Comparison of ENCODE assay signal across 32 cellular contexts in genomic region chr9:86329649-86330048, GRCh38. TPM values are rescaled to one million over a fixed set of nuclear protein-coding genes. Genes with fewer than 3 reads are reported as not detected.
DNase-seq lines count a peak whose midpoint lies in the region; ATAC-seq, FAIRE-seq and TF ChIP-seq lines count a peak whose summit lies in the region.
"Had no signal": no experiment of that assay in that cellular context is flagged by ENCODE, and none has a peak within 500 bp of the region (broad histone marks: within the 10 kb centered on the region; RNA-seq: fewer than 3 reads in every experiment).

No MANE protein-coding gene starts in this region.

- H3K4me2 ChIP-seq in astrocyte (ENCODE audit: low read length): no peak overlapping the region

- WGBS in testis, 2 donors: 100% methylated on average over 1 of the region's 1 CpG

- H3K4me3 ChIP-seq in astrocyte (ENCODE audit: insufficient read depth, low read depth, low read length) (no peak overlapping the region), testis (no peak overlapping the region)
- H3K4me3 ChIP-seq: dorsolateral prefrontal cortex, GM23248, heart left ventricle, suprapubic skin had no signal

- no peak overlapping the region for H3K27ac ChIP-seq in astrocyte (ENCODE audit: low read depth, low read length)
- H3K27ac ChIP-seq in testis: no peak overlapping the region
- H3K27ac ChIP-seq: GM23248, heart left ventricle, RWPE1, suprapubic skin had no signal

- H3K27ac Mint-ChIP-seq in activated CD4-positive, alpha-beta memory T cell treated with anti-CD3 and anti-CD28 coated beads for 36 hours: peak overlapping the region; percentile 40
- H3K27ac Mint-ChIP-seq in activated CD4-positive, alpha-beta memory T cell treated with anti-CD3 and anti-CD28 coated beads, Interleukin-2, amount 10 ng/mL, durations not matched to agents 7 days and 5 days: no peak overlapping the region
- H3K27ac Mint-ChIP-seq in HFFc6 (peak overlapping the region; percentile 8), astrocyte (ENCODE audit: unreplicated experiment) (no peak overlapping the region), memory B cell (peak overlapping the region; percentile 79), CD14-positive monocyte (peak overlapping the region in 2 of 7 donors; percentile 72 to 85)
- H3K27ac Mint-ChIP-seq: activated CD4-positive, alpha-beta T cell treated with anti-CD3 and anti-CD28 coated beads, Interleukin-2, amount 10 ng/mL, durations not matched to agents 24 days and 14 days; IgD-negative memory B cell had no signal

- no peak for DNase-seq in activated CD4-positive, alpha-beta memory T cell treated with anti-CD3 and anti-CD28 coated beads for 36 hours
- no peak for DNase-seq in activated CD4-positive, alpha-beta memory T cell treated with anti-CD3 and anti-CD28 coated beads, Interleukin-2, amount 10 ng/mL, durations not matched to agents 7 days and 5 days
- DNase-seq in HFFc6 (no peak), astrocyte (ENCODE audit: low read depth) (peak; percentile 45), memory B cell (ENCODE audit: low spot score in 2 of 2) (no peak), CD14-positive monocyte (ENCODE audit: low spot score) (no peak), urothelium cell line (ENCODE audit: low spot score) (no peak), testis (no peak)
- DNase-seq: activated CD4-positive, alpha-beta T cell treated with anti-CD3 and anti-CD28 coated beads, Interleukin-2, amount 10 ng/mL, durations not matched to agents 24 days and 14 days; activated CD8-positive, alpha-beta memory T cell treated with anti-CD3 and anti-CD28 coated beads, Interleukin-2, amount 50 U/mL, for 48 hours; activated gamma-delta T cell treated with Interleukin-2 at 50 U/mL for 16 hours; amygdala; central memory CD4-positive, alpha-beta T cell; DMS79; dorsolateral prefrontal cortex; GF-D8; GM23248; heart left ventricle; left cardiac atrium; mesenchymal stem cell; NCI-H1105 treated with DMSO at 0.1 percent for 48 hours; NCI-H2029 treated with DMSO at 0.1 percent for 48 hours; NCI-H82; occipital lobe; small intestine; stimulated activated CD4-positive, alpha-beta T cell treated with anti-CD3 and anti-CD28 coated beads, Interleukin-1b, Interleukin-23, amount 100 ng/mL, for 48 hours; T-helper 2 cell had no signal

- no peaks in the 10 kb centered on the region for H4K20me1 ChIP-seq in astrocyte (ENCODE audit: insufficient read depth, low read length)

- intact Hi-C loops in activated CD4-positive, alpha-beta memory T cell treated with anti-CD3 and anti-CD28 coated beads for 36 hours (cut with micrococcal nuclease): no loop called here
- intact Hi-C loops in CD14-positive monocyte (cut with micrococcal nuclease): loop anchor here in 1 of 2 donors (10.0 kb wide), 1 partner anchor 45 kb away; the partner anchor contains the start of gene ISCA1
- intact Hi-C loops in testis (cut with DNase I; ENCODE audit: low total_unique reads): no loop called here

- H3K27me3 ChIP-seq in astrocyte (ENCODE audit: insufficient read depth, low read length) (no peaks in the 10 kb centered on the region), testis (no peaks in the 10 kb centered on the region)
- H3K27me3 ChIP-seq: dorsolateral prefrontal cortex, heart left ventricle, suprapubic skin had no signal

- H3K9ac ChIP-seq in astrocyte (ENCODE audit: low read length): no peak overlapping the region
- H3K9ac ChIP-seq: GM23248 had no signal

- H3K36me3 Mint-ChIP-seq in activated CD4-positive, alpha-beta memory T cell treated with anti-CD3 and anti-CD28 coated beads for 36 hours: peaks cover 67% of the 10 kb centered on the region
- peaks cover 80% of the 10 kb centered on the region for H3K36me3 Mint-ChIP-seq in activated CD4-positive, alpha-beta memory T cell treated with anti-CD3 and anti-CD28 coated beads, Interleukin-2, amount 10 ng/mL, durations not matched to agents 7 days and 5 days (ENCODE audit: low read depth)
- H3K36me3 Mint-ChIP-seq in HFFc6 (ENCODE audit: low read depth): peaks cover 60% of the 10 kb centered on the region
- peaks cover 15% of the 10 kb centered on the region for H3K36me3 Mint-ChIP-seq in astrocyte (ENCODE audit: low read depth, unreplicated experiment)
- peaks cover 33% of the 10 kb centered on the region for H3K36me3 Mint-ChIP-seq in memory B cell
- peaks cover 84 to 93% of the 10 kb centered on the region in 2 donors for H3K36me3 Mint-ChIP-seq in CD14-positive monocyte

- H3K4me1 ChIP-seq in astrocyte (ENCODE audit: insufficient read depth, low read length): no peaks in the 10 kb centered on the region
- H3K4me1 ChIP-seq in testis: no peaks in the 10 kb centered on the region
- H3K4me1 ChIP-seq: heart left ventricle, suprapubic skin had no signal

- no peak for TF ChIP-seq POLR2A in testis (IDR thresholded peaks at IDR 0.05)

- FAIRE-seq in astrocyte (lab: Jason Lieb, UNC) (no peak), urothelium cell line (lab: Jason Lieb, UNC) (no peak)
- FAIRE-seq: A204.1, GM18507, small intestine had no signal

- H3K4me3 Mint-ChIP-seq in activated CD4-positive, alpha-beta memory T cell treated with anti-CD3 and anti-CD28 coated beads for 36 hours: no peak overlapping the region
- no peak overlapping the region for H3K4me3 Mint-ChIP-seq in activated CD4-positive, alpha-beta memory T cell treated with anti-CD3 and anti-CD28 coated beads, Interleukin-2, amount 10 ng/mL, durations not matched to agents 7 days and 5 days
- H3K4me3 Mint-ChIP-seq in HFFc6 (no peak overlapping the region), astrocyte (ENCODE audit: unreplicated experiment) (no peak overlapping the region), memory B cell (no peak overlapping the region), CD14-positive monocyte (no peak overlapping the region)
- H3K4me3 Mint-ChIP-seq: activated CD4-positive, alpha-beta T cell treated with anti-CD3 and anti-CD28 coated beads, Interleukin-2, amount 10 ng/mL, durations not matched to agents 24 days and 14 days; IgD-negative memory B cell had no signal

- POLR2A ChIA-PET in activated CD4-positive, alpha-beta memory T cell treated with anti-CD3 and anti-CD28 coated beads for 36 hours (lab: Charles Lee): no interaction called here
- POLR2A ChIA-PET in activated CD4-positive, alpha-beta memory T cell treated with anti-CD3 and anti-CD28 coated beads, Interleukin-2, amount 10 ng/mL, durations not matched to agents 7 days and 5 days (lab: Charles Lee): interaction anchor here (0.6 to 1.3 kb wide), 2 partner anchors 8 to 24 kb away, joined by 3 to 4 read pairs; no protein-coding TSS in a partner anchor

- H2AFZ ChIP-seq in astrocyte (ENCODE audit: low read depth, low read length): no peak overlapping the region
- H2AFZ ChIP-seq: GM23248 had no signal

- H3K36me3 ChIP-seq in astrocyte (ENCODE audit: insufficient read depth, low read length): peaks cover 30% of the 10 kb centered on the region
- no peaks in the 10 kb centered on the region for H3K36me3 ChIP-seq in testis (ENCODE audit: low read depth, missing control alignments)

- peaks cover 13% of the 10 kb centered on the region for H3K4me1 Mint-ChIP-seq in activated CD4-positive, alpha-beta memory T cell treated with anti-CD3 and anti-CD28 coated beads for 36 hours (ENCODE audit: low read depth)
- H3K4me1 Mint-ChIP-seq in activated CD4-positive, alpha-beta memory T cell treated with anti-CD3 and anti-CD28 coated beads, Interleukin-2, amount 10 ng/mL, durations not matched to agents 7 days and 5 days: peaks cover 15% of the 10 kb centered on the region
- H3K4me1 Mint-ChIP-seq in HFFc6 (ENCODE audit: low read depth) (peaks cover 14% of the 10 kb centered on the region), astrocyte (ENCODE audit: low read depth, unreplicated experiment) (peaks cover 4% of the 10 kb centered on the region), memory B cell (no peaks in the 10 kb centered on the region), CD14-positive monocyte (no peaks in the 10 kb centered on the region)

- no peaks in the 10 kb centered on the region for H3K9me3 ChIP-seq in astrocyte (ENCODE audit: insufficient read depth, low read depth, low read length)
- H3K9me3 ChIP-seq in testis: no peaks in the 10 kb centered on the region
- H3K9me3 ChIP-seq: heart left ventricle, suprapubic skin had no signal

- CTCF ChIA-PET in activated CD4-positive, alpha-beta memory T cell treated with anti-CD3 and anti-CD28 coated beads for 36 hours (lab: Charles Lee): interaction anchor here (0.7 kb wide), 1 partner anchor 13 kb away, joined by 5 read pairs; no protein-coding TSS in a partner anchor
- CTCF ChIA-PET in activated CD4-positive, alpha-beta memory T cell treated with anti-CD3 and anti-CD28 coated beads, Interleukin-2, amount 10 ng/mL, durations not matched to agents 7 days and 5 days (lab: Charles Lee): no interaction called here

- no peaks in the 10 kb centered on the region for H3K27me3 Mint-ChIP-seq in activated CD4-positive, alpha-beta memory T cell treated with anti-CD3 and anti-CD28 coated beads for 36 hours
- H3K27me3 Mint-ChIP-seq in activated CD4-positive, alpha-beta memory T cell treated with anti-CD3 and anti-CD28 coated beads, Interleukin-2, amount 10 ng/mL, durations not matched to agents 7 days and 5 days: no peaks in the 10 kb centered on the region
- H3K27me3 Mint-ChIP-seq in HFFc6 (ENCODE audit: insufficient read depth) (no peaks in the 10 kb centered on the region), astrocyte (ENCODE audit: low read depth, unreplicated experiment) (no peaks in the 10 kb centered on the region), memory B cell (no peaks in the 10 kb centered on the region), CD14-positive monocyte (ENCODE audit: low read depth in 3 of 3) (no peaks in the 10 kb centered on the region)
- H3K27me3 Mint-ChIP-seq: activated CD4-positive, alpha-beta T cell treated with anti-CD3 and anti-CD28 coated beads, Interleukin-2, amount 10 ng/mL, durations not matched to agents 24 days and 14 days; IgD-negative memory B cell had no signal

- TF ChIP-seq CTCF in HFFc6 (IDR thresholded peaks at IDR 0.05) (no peak), astrocyte (IDR thresholded peaks at IDR 0.05; ENCODE audit: insufficient read depth, low read depth, low read length) (no peak), CD14-positive monocyte (IDR thresholded peaks at IDR 0.05) (no peak), testis (IDR thresholded peaks at IDR 0.05) (no peak)

- no peaks in the 10 kb centered on the region for H3K79me2 ChIP-seq in astrocyte (ENCODE audit: insufficient read depth, low read length)

- no peak for ATAC-seq in memory B cell (ENCODE audit: low read depth)
- ATAC-seq: heart left ventricle had no signal

- no peaks in the 10 kb centered on the region for H3K9me3 Mint-ChIP-seq in activated CD4-positive, alpha-beta memory T cell treated with anti-CD3 and anti-CD28 coated beads for 36 hours
- no peaks in the 10 kb centered on the region for H3K9me3 Mint-ChIP-seq in activated CD4-positive, alpha-beta memory T cell treated with anti-CD3 and anti-CD28 coated beads, Interleukin-2, amount 10 ng/mL, durations not matched to agents 7 days and 5 days
- H3K9me3 Mint-ChIP-seq in HFFc6 (no peaks in the 10 kb centered on the region), astrocyte (ENCODE audit: unreplicated experiment) (no peaks in the 10 kb centered on the region), memory B cell (peaks cover 4% of the 10 kb centered on the region), CD14-positive monocyte (peaks cover 0 to 2% (median 0%) of the 10 kb centered on the region in 7 donors)

RNA-seq across cellular contexts. Expression of gene TUT7, which starts 24.6 kb away (rescaled TPM):
- total RNA-seq in activated CD4-positive, alpha-beta memory T cell treated with anti-CD3 and anti-CD28 coated beads for 36 hours: 10 to 100 TPM; 50.7 to 56.8 TPM
- total RNA-seq in activated CD4-positive, alpha-beta memory T cell treated with anti-CD3 and anti-CD28 coated beads, Interleukin-2, amount 10 ng/mL, durations not matched to agents 7 days and 5 days: 10 to 100 TPM; 59.3 to 63.1 TPM
- total RNA-seq in HFFc6 (2021; fragmentation: NEBNext Ultra II Directional; extraction: Animal tissue kit (Norgen Biotek cat#: 25700)): 10 to 100 TPM; 17.8 to 23.9 (median 19.2) TPM
- 24.8 and 27.6 TPM in 2 replicates for total RNA-seq in astrocyte
- polyA plus RNA-seq in CD14-positive monocyte: 10 to 100 TPM; 14.2 to 27.9 TPM
- 10 to 100 TPM; 40.0 to 53.4 TPM for total RNA-seq in testis
- polyA plus RNA-seq in testis (ENCODE audit: insufficient read depth, low read depth, low replicate concordance): 18.7 TPM

RNA-seq across cellular contexts. Expression of gene ISCA1, which starts 47.3 kb away (rescaled TPM):
- total RNA-seq in activated CD4-positive, alpha-beta memory T cell treated with anti-CD3 and anti-CD28 coated beads for 36 hours: 10 to 100 TPM; 21.4 to 22.1 TPM
- total RNA-seq in activated CD4-positive, alpha-beta memory T cell treated with anti-CD3 and anti-CD28 coated beads, Interleukin-2, amount 10 ng/mL, durations not matched to agents 7 days and 5 days: 10 to 100 TPM; 23.0 to 24.0 TPM
- total RNA-seq in HFFc6 (2021; fragmentation: NEBNext Ultra II Directional; extraction: Animal tissue kit (Norgen Biotek cat#: 25700)): 10 to 100 TPM; 20.2 to 29.5 (median 25.7) TPM
- total RNA-seq in astrocyte: 30.2 and 30.6 TPM in 2 replicates
- polyA plus RNA-seq in CD14-positive monocyte: 10 to 100 TPM; 36.9 to 46.7 TPM
- total RNA-seq in testis: 10 to 100 TPM; 40.9 to 48.3 TPM
- polyA plus RNA-seq in testis (ENCODE audit: insufficient read depth, low read depth, low replicate concordance): 66.2 TPM

Comparison
In these comparisons a context has a peak if more than half of its experiments do, and no peak if none do; other contexts are left out.
1. H3K27ac Mint-ChIP-seq: peak in activated CD4-positive, alpha-beta memory T cell treated with anti-CD3 and anti-CD28 coated beads for 36 hours (single experiment), HFFc6 (single experiment) and memory B cell (single experiment); none in activated CD4-positive, alpha-beta memory T cell treated with anti-CD3 and anti-CD28 coated beads, Interleukin-2, amount 10 ng/mL, durations not matched to agents 7 days and 5 days (single experiment) and astrocyte (single experiment).